ENCODE assay signal across 1 cellular context in the genomic region with DNA sequence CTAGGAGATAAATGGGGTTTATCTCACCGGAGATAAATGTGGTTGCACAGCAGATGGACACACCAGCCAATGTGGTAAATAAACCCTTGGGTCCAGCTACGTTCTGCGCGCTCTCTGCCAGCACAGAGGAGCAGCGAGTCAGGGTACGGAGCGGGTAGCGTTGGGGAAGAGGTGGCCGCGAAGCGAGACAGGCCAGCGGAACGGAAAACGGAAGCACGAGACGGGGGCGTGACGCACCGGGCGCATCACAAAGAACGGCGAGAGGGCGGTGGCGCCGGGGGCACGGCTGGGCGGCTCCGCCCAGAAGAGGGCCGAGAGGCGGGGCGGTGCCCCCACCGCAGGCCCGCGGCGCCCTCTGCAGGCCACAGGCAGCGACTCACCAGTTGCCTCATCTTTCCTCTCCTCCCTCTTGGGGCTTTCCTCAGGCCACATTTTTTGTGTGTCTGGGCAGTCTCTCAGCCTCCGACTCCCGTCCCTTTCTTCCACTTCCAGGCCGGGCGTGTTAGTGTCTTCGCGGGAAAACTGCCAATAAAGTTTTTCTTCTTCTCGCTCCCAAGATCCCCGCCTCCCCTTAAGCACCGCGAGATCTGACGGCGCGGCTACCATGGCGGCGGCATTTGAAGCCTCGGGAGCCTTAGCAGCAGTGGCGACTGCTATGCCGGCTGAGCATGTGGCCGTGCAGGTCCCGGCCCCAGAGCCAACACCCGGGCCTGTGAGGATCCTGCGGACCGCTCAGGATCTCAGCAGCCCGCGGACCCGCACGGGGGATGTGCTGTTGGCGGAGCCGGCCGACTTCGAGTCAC.
TF ChIP-seq lines count a peak whose summit lies in the region.

A gene with protein sequence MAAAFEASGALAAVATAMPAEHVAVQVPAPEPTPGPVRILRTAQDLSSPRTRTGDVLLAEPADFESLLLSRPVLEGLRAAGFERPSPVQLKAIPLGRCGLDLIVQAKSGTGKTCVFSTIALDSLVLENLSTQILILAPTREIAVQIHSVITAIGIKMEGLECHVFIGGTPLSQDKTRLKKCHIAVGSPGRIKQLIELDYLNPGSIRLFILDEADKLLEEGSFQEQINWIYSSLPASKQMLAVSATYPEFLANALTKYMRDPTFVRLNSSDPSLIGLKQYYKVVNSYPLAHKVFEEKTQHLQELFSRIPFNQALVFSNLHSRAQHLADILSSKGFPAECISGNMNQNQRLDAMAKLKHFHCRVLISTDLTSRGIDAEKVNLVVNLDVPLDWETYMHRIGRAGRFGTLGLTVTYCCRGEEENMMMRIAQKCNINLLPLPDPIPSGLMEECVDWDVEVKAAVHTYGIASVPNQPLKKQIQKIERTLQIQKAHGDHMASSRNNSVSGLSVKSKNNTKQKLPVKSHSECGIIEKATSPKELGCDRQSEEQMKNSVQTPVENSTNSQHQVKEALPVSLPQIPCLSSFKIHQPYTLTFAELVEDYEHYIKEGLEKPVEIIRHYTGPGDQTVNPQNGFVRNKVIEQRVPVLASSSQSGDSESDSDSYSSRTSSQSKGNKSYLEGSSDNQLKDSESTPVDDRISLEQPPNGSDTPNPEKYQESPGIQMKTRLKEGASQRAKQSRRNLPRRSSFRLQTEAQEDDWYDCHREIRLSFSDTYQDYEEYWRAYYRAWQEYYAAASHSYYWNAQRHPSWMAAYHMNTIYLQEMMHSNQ (plus strand): TSS at position 581 of the 803 bp plus-strand sequence. CDS start 24 bp downstream, at position 605.

TF ChIP-seq in HepG2, 621 proteins besides CTCF, POLR2A, EP300 and RAD21 (continued from another document and continues in another):
- TF ChIP-seq, protein P1, sequence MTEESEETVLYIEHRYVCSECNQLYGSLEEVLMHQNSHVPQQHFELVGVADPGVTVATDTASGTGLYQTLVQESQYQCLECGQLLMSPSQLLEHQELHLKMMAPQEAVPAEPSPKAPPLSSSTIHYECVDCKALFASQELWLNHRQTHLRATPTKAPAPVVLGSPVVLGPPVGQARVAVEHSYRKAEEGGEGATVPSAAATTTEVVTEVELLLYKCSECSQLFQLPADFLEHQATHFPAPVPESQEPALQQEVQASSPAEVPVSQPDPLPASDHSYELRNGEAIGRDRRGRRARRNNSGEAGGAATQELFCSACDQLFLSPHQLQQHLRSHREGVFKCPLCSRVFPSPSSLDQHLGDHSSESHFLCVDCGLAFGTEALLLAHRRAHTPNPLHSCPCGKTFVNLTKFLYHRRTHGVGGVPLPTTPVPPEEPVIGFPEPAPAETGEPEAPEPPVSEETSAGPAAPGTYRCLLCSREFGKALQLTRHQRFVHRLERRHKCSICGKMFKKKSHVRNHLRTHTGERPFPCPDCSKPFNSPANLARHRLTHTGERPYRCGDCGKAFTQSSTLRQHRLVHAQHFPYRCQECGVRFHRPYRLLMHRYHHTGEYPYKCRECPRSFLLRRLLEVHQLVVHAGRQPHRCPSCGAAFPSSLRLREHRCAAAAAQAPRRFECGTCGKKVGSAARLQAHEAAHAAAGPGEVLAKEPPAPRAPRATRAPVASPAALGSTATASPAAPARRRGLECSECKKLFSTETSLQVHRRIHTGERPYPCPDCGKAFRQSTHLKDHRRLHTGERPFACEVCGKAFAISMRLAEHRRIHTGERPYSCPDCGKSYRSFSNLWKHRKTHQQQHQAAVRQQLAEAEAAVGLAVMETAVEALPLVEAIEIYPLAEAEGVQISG (CRISPR knock-in tag; IDR thresholded peaks at IDR 0.05), result peak; percentile 67; the same call in 1 of the 2 replicates
- peak; percentile 74; the same call in 1 of the 2 replicates for TF ChIP-seq POGZ (CRISPR knock-in tag; IDR thresholded peaks at IDR 0.05)
- TF ChIP-seq ZMYM2 (CRISPR knock-in tag; IDR thresholded peaks at IDR 0.05), result 0 out of 2 replicates have a peak, but pooled peaks have one; percentile 28
- TF ChIP-seq ZFX (CRISPR knock-in tag; IDR thresholded peaks at IDR 0.05; ENCODE audit: low read depth), result peak; percentile 95
- peak; percentile 90 for TF ChIP-seq KDM5A (IDR thresholded peaks at IDR 0.05; ENCODE audit: borderline replicate concordance, low read length)
- peak; percentile 66 for TF ChIP-seq RXRA (CRISPR knock-in tag; IDR thresholded peaks at IDR 0.05)
- TF ChIP-seq GLI4 (CRISPR knock-in tag; IDR thresholded peaks at IDR 0.05; ENCODE audit: borderline replicate concordance), result peak; percentile 74; the same call in 1 of the 2 replicates
- no peak for TF ChIP-seq THYN1 (CRISPR knock-in tag; IDR thresholded peaks at IDR 0.05; ENCODE audit: borderline replicate concordance, low read depth)
- peak; percentile 30 for TF ChIP-seq AGO2 (optimal IDR thresholded peaks at IDR 0.05; ENCODE audit: low read depth, low read length)
- TF ChIP-seq ZNF75D (CRISPR knock-in tag; IDR thresholded peaks at IDR 0.05; ENCODE audit: borderline replicate concordance), result no peak
- peak; percentile 66; the same call in 1 of the 2 replicates for TF ChIP-seq ESRRA (CRISPR knock-in tag; IDR thresholded peaks at IDR 0.05; ENCODE audit: low read depth)
- TF ChIP-seq TP53 (CRISPR knock-in tag; conservative IDR thresholded peaks at IDR 0.05), result no peak
- TF ChIP-seq TGIF2 (CRISPR knock-in tag; IDR thresholded peaks at IDR 0.05), result peak; percentile 70; the same call in 1 of the 2 replicates
- peak; percentile 66 for TF ChIP-seq SALL1 (CRISPR knock-in tag; IDR thresholded peaks at IDR 0.05)
- TF ChIP-seq ZHX2 (IDR thresholded peaks at IDR 0.05; ENCODE audit: low read depth), result peak; percentile 79; the same call in 1 of the 2 replicates
- TF ChIP-seq ZHX2 (CRISPR knock-in tag; IDR thresholded peaks at IDR 0.05; ENCODE audit: borderline replicate concordance), result no peak
- peak; percentile 57 for TF ChIP-seq STAG1 (CRISPR knock-in tag; IDR thresholded peaks at IDR 0.05)
- TF ChIP-seq SMAD1 (CRISPR knock-in tag; IDR thresholded peaks at IDR 0.05; ENCODE audit: borderline replicate concordance, low read depth), result 0 out of 2 replicates have a peak, but pooled peaks have one; percentile 12
- peak; percentile 42 for TF ChIP-seq ZNF883 (CRISPR knock-in tag; IDR thresholded peaks at IDR 0.05; ENCODE audit: not compliant biosample characterization)
- peak; percentile 83 for TF ChIP-seq PHF20 (CRISPR knock-in tag; IDR thresholded peaks at IDR 0.05)
- TF ChIP-seq, protein P2, sequence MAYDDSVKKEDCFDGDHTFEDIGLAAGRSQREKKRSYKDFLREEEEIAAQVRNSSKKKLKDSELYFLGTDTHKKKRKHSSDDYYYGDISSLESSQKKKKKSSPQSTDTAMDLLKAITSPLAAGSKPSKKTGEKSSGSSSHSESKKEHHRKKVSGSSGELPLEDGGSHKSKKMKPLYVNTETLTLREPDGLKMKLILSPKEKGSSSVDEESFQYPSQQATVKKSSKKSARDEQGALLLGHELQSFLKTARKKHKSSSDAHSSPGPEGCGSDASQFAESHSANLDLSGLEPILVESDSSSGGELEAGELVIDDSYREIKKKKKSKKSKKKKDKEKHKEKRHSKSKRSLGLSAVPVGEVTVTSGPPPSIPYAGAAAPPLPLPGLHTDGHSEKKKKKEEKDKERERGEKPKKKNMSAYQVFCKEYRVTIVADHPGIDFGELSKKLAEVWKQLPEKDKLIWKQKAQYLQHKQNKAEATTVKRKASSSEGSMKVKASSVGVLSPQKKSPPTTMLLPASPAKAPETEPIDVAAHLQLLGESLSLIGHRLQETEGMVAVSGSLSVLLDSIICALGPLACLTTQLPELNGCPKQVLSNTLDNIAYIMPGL (CRISPR knock-in tag; IDR thresholded peaks at IDR 0.05; ENCODE audit: borderline replicate concordance in 1 of 2, low read depth in 1 of 2), result peak; percentile 88 to 94; a peak in 3 of 4 replicates
- peak; percentile 92 for TF ChIP-seq GABPB1 (CRISPR knock-in tag; IDR thresholded peaks at IDR 0.05)
- TF ChIP-seq, protein P3, sequence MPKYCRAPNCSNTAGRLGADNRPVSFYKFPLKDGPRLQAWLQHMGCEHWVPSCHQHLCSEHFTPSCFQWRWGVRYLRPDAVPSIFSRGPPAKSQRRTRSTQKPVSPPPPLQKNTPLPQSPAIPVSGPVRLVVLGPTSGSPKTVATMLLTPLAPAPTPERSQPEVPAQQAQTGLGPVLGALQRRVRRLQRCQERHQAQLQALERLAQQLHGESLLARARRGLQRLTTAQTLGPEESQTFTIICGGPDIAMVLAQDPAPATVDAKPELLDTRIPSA (CRISPR knock-in tag; IDR thresholded peaks at IDR 0.05; ENCODE audit: borderline replicate concordance), result peak; percentile 94; the same call in 1 of the 2 replicates
- peak; percentile 74; the same call in 1 of the 2 replicates for TF ChIP-seq ZFP36L2 (CRISPR knock-in tag; IDR thresholded peaks at IDR 0.05)
- TF ChIP-seq ZNF274 (CRISPR knock-in tag; IDR thresholded peaks at IDR 0.05), result peak; percentile 15
- peak; percentile 11; the same call in 1 of the 2 replicates for TF ChIP-seq TCF7 (IDR thresholded peaks at IDR 0.05; ENCODE audit: low read depth)
- TF ChIP-seq CBX5 (CRISPR knock-in tag; IDR thresholded peaks at IDR 0.05; ENCODE audit: borderline replicate concordance), result peak; percentile 38; the same call in 1 of the 2 replicates
- TF ChIP-seq FOXJ3 (CRISPR knock-in tag; IDR thresholded peaks at IDR 0.05; ENCODE audit: borderline replicate concordance), result no peak
- no peak for TF ChIP-seq XBP1 (CRISPR knock-in tag; IDR thresholded peaks at IDR 0.05)
- peak; percentile 71 for TF ChIP-seq PATZ1 (CRISPR knock-in tag; IDR thresholded peaks at IDR 0.05)
- TF ChIP-seq ZNF138 (CRISPR knock-in tag; IDR thresholded peaks at IDR 0.05; ENCODE audit: low read depth), result peak; percentile 55; the same call in 1 of the 2 replicates
- TF ChIP-seq FOXP4 (CRISPR knock-in tag; IDR thresholded peaks at IDR 0.05), result peak; percentile 68
- no peak for TF ChIP-seq ZFP36 (IDR thresholded peaks at IDR 0.05; ENCODE audit: borderline replicate concordance, low read depth, low read length, partially characterized antibody)
- no peak for TF ChIP-seq ZKSCAN5 (CRISPR knock-in tag; IDR thresholded peaks at IDR 0.05)
